9 cellular contexts compared by ENCODE assay signal in the genomic region with DNA sequence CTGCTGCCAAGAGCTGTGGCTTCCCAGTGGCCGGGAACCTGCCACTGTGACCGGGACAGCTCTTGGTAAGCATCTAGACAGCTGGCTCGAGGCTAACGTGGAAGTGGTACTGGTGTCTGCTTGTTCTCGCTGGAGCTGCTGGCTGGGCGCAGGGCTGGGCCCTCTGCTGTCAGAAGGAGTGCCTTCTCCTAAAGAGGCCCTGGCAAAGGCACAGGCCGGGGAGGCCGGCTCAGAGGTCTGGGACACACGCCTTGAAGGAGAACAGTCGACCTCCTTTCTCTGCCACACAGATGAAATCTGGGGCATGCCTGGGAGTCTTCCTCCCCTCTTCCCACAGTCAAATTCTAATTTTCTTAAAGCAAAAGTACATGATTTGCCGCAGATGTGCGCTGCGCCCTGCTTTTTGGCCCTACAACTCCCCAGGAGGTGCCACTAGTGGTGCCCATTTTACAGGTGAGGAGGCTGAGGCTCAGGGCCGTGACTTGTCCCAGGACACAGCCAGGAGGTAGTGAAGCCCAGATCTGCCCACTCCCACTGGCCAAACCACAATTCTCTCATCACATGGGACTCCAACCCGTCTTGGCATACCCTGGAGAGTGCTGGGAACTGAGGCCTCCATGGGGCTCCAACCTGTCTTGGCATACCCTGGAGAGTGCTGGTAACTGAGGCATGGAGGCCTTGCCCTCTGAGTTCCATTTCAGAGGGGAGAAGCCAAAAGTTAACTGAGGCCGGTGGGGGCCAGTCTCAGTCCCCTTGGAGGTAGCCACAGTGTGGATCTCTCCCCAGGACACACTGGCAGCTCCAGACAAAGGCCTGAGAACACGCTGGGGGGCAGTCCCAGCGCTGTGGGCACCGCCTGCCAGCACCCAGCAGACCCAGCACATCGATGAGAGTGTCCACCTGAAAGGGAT.
"Had no signal": no experiment of that assay in that cellular context is flagged by ENCODE, and none has a peak within 500 bp of the region (broad histone marks: within the 10 kb centered on the region; RNA-seq: fewer than 3 reads in every experiment).

No MANE protein-coding gene starts in this region.

- DNase-seq: activated CD8-positive, alpha-beta memory T cell treated with anti-CD3 and anti-CD28 coated beads, Interleukin-2, amount 50 U/mL, for 4 hours; activated CD8-positive, alpha-beta T cell treated with anti-CD3 and anti-CD28 coated beads for 36 hours; activated gamma-delta T cell treated with Interleukin-2 at 50 U/mL for 16 hours; activated naive CD8-positive, alpha-beta T cell treated with anti-CD3 and anti-CD28 coated beads for 36 hours; activated T-cell treated with anti-CD3 and anti-CD28 coated beads, Interleukin-2, amount 50 U/mL, for 72 hours; foreskin fibroblast; naive B cell; occipital lobe; T-helper 9 cell had no signal

- H3K9me3 Mint-ChIP-seq: activated CD8-positive, alpha-beta T cell treated with anti-CD3 and anti-CD28 coated beads for 36 hours; activated naive CD8-positive, alpha-beta T cell treated with anti-CD3 and anti-CD28 coated beads for 36 hours had no signal

- ATAC-seq: activated CD8-positive, alpha-beta T cell treated with anti-CD3 and anti-CD28 coated beads for 36 hours; activated T-cell treated with anti-CD3 and anti-CD28 coated beads, Interleukin-2, amount 50 U/mL, for 72 hours had no signal

- H3K4me1 Mint-ChIP-seq: activated naive CD8-positive, alpha-beta T cell treated with anti-CD3 and anti-CD28 coated beads for 36 hours; naive B cell had no signal

- H3K4me3 Mint-ChIP-seq: activated CD8-positive, alpha-beta T cell treated with anti-CD3 and anti-CD28 coated beads for 36 hours; activated naive CD8-positive, alpha-beta T cell treated with anti-CD3 and anti-CD28 coated beads for 36 hours; activated T-cell treated with anti-CD3 and anti-CD28 coated beads, Interleukin-2, amount 50 U/mL, for 72 hours; naive B cell had no signal

- H3K27ac Mint-ChIP-seq: activated CD8-positive, alpha-beta T cell treated with anti-CD3 and anti-CD28 coated beads for 36 hours; activated naive CD8-positive, alpha-beta T cell treated with anti-CD3 and anti-CD28 coated beads for 36 hours; activated T-cell treated with anti-CD3 and anti-CD28 coated beads, Interleukin-2, amount 50 U/mL, for 72 hours had no signal

- H3K27me3 Mint-ChIP-seq: activated CD8-positive, alpha-beta T cell treated with anti-CD3 and anti-CD28 coated beads for 36 hours had no signal

- H3K36me3 Mint-ChIP-seq: activated naive CD8-positive, alpha-beta T cell treated with anti-CD3 and anti-CD28 coated beads for 36 hours had no signal
